In genomic region chr16:87383522-87384161, GRCh38 we compare ENCODE assay signal across 1 cellular context.
TF ChIP-seq lines count a peak whose summit lies in the region.

Gene FBXO31 (minus strand): TSS chr16:87383776. CDS start chr16:87383744, 32 bp downstream.

TF ChIP-seq in HepG2, 621 proteins besides CTCF, POLR2A, EP300 and RAD21 (continued from another document and continues in another):
- TF ChIP-seq ZHX2 (IDR thresholded peaks at IDR 0.05; ENCODE audit: low read depth) (no peak), ZHX2 (CRISPR knock-in tag; IDR thresholded peaks at IDR 0.05; ENCODE audit: borderline replicate concordance) (peak; percentile 79; the same call in 1 of the 2 replicates), JUNB (CRISPR knock-in tag; IDR thresholded peaks at IDR 0.05; ENCODE audit: borderline replicate concordance) (no peak), YEATS4 (CRISPR knock-in tag; IDR thresholded peaks at IDR 0.05; ENCODE audit: borderline replicate concordance) (peak; percentile 80; the same call in 1 of the 2 replicates), ZMYM3 (CRISPR knock-in tag; IDR thresholded peaks at IDR 0.05) (peak; percentile 91), SMAD3 (CRISPR knock-in tag; IDR thresholded peaks at IDR 0.05) (peak; percentile 78; the same call in 1 of the 2 replicates), BCL3 (CRISPR knock-in tag; IDR thresholded peaks at IDR 0.05) (no peak; the same call in none of the 2 replicates), ZBED4 (CRISPR knock-in tag; IDR thresholded peaks at IDR 0.05; ENCODE audit: borderline replicate concordance) (peak; percentile 77), NCOR1 (IDR thresholded peaks at IDR 0.05; ENCODE audit: borderline replicate concordance, low read length) (peak; percentile 76; the same call in 1 of the 2 replicates), GABPB1 (CRISPR knock-in tag; IDR thresholded peaks at IDR 0.05) (peak; percentile 92), NCOA1 (CRISPR knock-in tag; IDR thresholded peaks at IDR 0.05) (no peak), ONECUT2 (CRISPR knock-in tag; IDR thresholded peaks at IDR 0.05) (peak; percentile 60), ZNF124 (CRISPR knock-in tag; IDR thresholded peaks at IDR 0.05) (peak; percentile 98), SRSF9 (IDR thresholded peaks at IDR 0.05; ENCODE audit: borderline replicate concordance, insufficient read depth, low read depth, low read length, poor library complexity, severe bottlenecking) (no peak), ZNF547 (CRISPR knock-in tag; IDR thresholded peaks at IDR 0.05) (0 out of 2 replicates have a peak, but pooled peaks have one; percentile 42), ZNF567 (CRISPR knock-in tag; IDR thresholded peaks at IDR 0.05; ENCODE audit: borderline replicate concordance) (peak; percentile 56; the same call in 1 of the 2 replicates), SIX4 (CRISPR knock-in tag; IDR thresholded peaks at IDR 0.05) (peak; percentile 75), ZNF841 (CRISPR knock-in tag; IDR thresholded peaks at IDR 0.05; ENCODE audit: borderline replicate concordance) (peak; percentile 75; the same call in 1 of the 2 replicates), SSRP1 (CRISPR knock-in tag; IDR thresholded peaks at IDR 0.05) (peak; percentile 97), RBAK (CRISPR knock-in tag; IDR thresholded peaks at IDR 0.05) (no peak), CAMTA2 (CRISPR knock-in tag; IDR thresholded peaks at IDR 0.05; ENCODE audit: borderline replicate concordance) (no peak), RELA (CRISPR knock-in tag; IDR thresholded peaks at IDR 0.05) (no peak), CENPT (CRISPR knock-in tag; IDR thresholded peaks at IDR 0.05; ENCODE audit: low read depth) (0 out of 2 replicates have a peak, but pooled peaks have one; percentile 26), ZNF512B (CRISPR knock-in tag; IDR thresholded peaks at IDR 0.05; ENCODE audit: borderline replicate concordance) (peak; percentile 58; the same call in 1 of the 2 replicates), RXRB (CRISPR knock-in tag; IDR thresholded peaks at IDR 0.05; ENCODE audit: borderline replicate concordance) (peak; percentile 93), HNF1B (CRISPR knock-in tag; IDR thresholded peaks at IDR 0.05) (peak; percentile 81; the same call in 1 of the 2 replicates), POGZ (CRISPR knock-in tag; IDR thresholded peaks at IDR 0.05) (peak; percentile 76), ZBTB49 (CRISPR knock-in tag; IDR thresholded peaks at IDR 0.05; ENCODE audit: borderline replicate concordance) (no peak), IRF9 (CRISPR knock-in tag; IDR thresholded peaks at IDR 0.05; ENCODE audit: borderline replicate concordance) (peak; percentile 85; the same call in 1 of the 2 replicates), ZNF609 (CRISPR knock-in tag; IDR thresholded peaks at IDR 0.05; ENCODE audit: borderline replicate concordance) (peak; percentile 61)
